ENCODE assay signal across 22 cellular contexts in the genomic region with DNA sequence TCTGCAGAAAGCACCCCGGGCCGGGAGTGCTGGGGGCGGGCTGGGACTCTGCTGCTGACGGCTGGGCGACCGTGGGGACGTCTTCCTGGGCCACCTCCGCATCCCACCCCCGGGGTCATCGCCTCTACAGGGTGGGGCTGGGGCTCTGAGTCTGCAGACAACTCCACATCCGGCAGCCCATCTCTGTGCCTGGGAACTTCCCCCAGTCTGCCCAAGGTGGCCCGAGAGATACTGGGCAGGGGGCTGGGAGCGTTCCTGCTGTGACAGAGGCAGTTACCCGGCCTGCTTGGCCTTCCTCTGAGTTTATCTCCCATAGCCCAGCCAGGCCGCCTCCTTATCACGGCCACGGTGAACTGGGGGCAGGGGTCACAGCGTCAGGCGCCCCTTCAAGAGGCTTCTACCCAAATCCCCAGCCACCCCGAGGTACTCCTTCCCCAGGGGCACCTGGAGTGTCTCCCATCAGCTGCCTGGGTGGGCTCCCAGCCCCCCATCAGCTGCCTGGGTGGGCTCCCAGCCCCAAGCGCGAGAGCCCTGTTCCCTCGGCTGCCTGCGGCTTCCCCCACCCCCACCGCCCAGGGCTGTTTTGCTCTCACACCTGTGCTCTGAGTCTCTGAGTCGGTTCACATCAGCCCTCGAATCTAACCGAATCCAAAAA. TPM values are rescaled to one million over a fixed set of nuclear protein-coding genes. Genes with fewer than 3 reads are reported as not detected.
DNase-seq lines count a peak whose midpoint lies in the region; ATAC-seq and TF ChIP-seq lines count a peak whose summit lies in the region.
"Had no signal": no experiment of that assay in that cellular context is flagged by ENCODE, and none has a peak within 500 bp of the region (broad histone marks: within the 10 kb centered on the region; RNA-seq: fewer than 3 reads in every experiment).

No MANE protein-coding gene starts in this region.

- no peaks in the 10 kb centered on the region for H3K36me3 ChIP-seq in NT2/D1 (ENCODE audit: insufficient read depth, insufficient read length, low read length)
- H3K36me3 ChIP-seq in CD4-positive, alpha-beta memory T cell (ENCODE audit: insufficient read depth, low read length): no peaks in the 10 kb centered on the region
- H3K36me3 ChIP-seq: brain microvascular endothelial cell, lower lobe of right lung, thoracic aorta had no signal

- peaks cover 4% of the 10 kb centered on the region for H3K9me3 Mint-ChIP-seq in activated B cell treated with CpG ODN at 0.5 μM for 24 hours
- peaks cover 0 to 4% (median 2%) of the 10 kb centered on the region in 8 donors for H3K9me3 Mint-ChIP-seq in CD4-positive, alpha-beta memory T cell

- POLR2A ChIA-PET in activated B cell treated with CpG ODN at 0.5 μM for 24 hours (lab: Charles Lee): interaction anchor here (0.7 kb wide), 1 partner anchor 23 kb away, joined by 4 read pairs; no protein-coding TSS in a partner anchor
- POLR2A ChIA-PET in CD4-positive, alpha-beta memory T cell (lab: Charles Lee; ENCODE audit: partially characterized antibody): no interaction called here

- H3K27ac ChIP-seq in CD4-positive, alpha-beta memory T cell (ENCODE audit: low read depth, low read length): no peak overlapping the region
- H3K27ac ChIP-seq: brain microvascular endothelial cell, coronary artery, hepatocyte, lower lobe of right lung, PC-9, thoracic aorta had no signal

- TF ChIP-seq CTCF in activated B cell treated with CpG ODN at 0.5 μM for 24 hours (IDR thresholded peaks at IDR 0.05): no peak

- H3K4me1 ChIP-seq in NT2/D1 (ENCODE audit: insufficient read depth, insufficient read length): peaks cover 29% of the 10 kb centered on the region
- H3K4me1 ChIP-seq in CD4-positive, alpha-beta memory T cell (ENCODE audit: insufficient read depth, low read length): peaks cover 5% of the 10 kb centered on the region
- H3K4me1 ChIP-seq: Caco-2, lower lobe of right lung had no signal

- peak overlapping the region; percentile 53 for H3K4me3 Mint-ChIP-seq in activated B cell treated with CpG ODN at 0.5 μM for 24 hours
- no peak overlapping the region for H3K4me3 Mint-ChIP-seq in CD4-positive, alpha-beta memory T cell
- H3K4me3 Mint-ChIP-seq: stimulated activated effector memory CD8-positive, alpha-beta T cell treated with anti-CD3 and anti-CD28 coated beads, Interleukin-12 subunit alpha, Interleukin-12 subunit beta, amount 100 ng/mL, for 72 hours had no signal

- intact Hi-C loops in activated B cell treated with CpG ODN at 0.5 μM for 24 hours (cut with micrococcal nuclease): no loop called here
- intact Hi-C loops in CD4-positive, alpha-beta memory T cell (cut with micrococcal nuclease): no loop called here

- CTCF ChIA-PET in activated B cell treated with CpG ODN at 0.5 μM for 24 hours (lab: Charles Lee): no interaction called here
- CTCF ChIA-PET in CD4-positive, alpha-beta memory T cell (lab: Charles Lee; ENCODE audit: partially characterized antibody): no interaction called here

- H3K36me3 Mint-ChIP-seq in activated B cell treated with CpG ODN at 0.5 μM for 24 hours (ENCODE audit: low read depth): peaks cover under 1% of the 10 kb centered on the region
- no peaks in the 10 kb centered on the region for H3K36me3 Mint-ChIP-seq in CD4-positive, alpha-beta memory T cell
- H3K36me3 Mint-ChIP-seq: stimulated activated effector memory CD8-positive, alpha-beta T cell treated with anti-CD3 and anti-CD28 coated beads, Interleukin-12 subunit alpha, Interleukin-12 subunit beta, amount 100 ng/mL, for 72 hours had no signal

- no peaks in the 10 kb centered on the region for H3K27me3 Mint-ChIP-seq in activated B cell treated with CpG ODN at 0.5 μM for 24 hours
- peaks cover 2 to 4% of the 10 kb centered on the region in 2 donors for H3K27me3 Mint-ChIP-seq in CD4-positive, alpha-beta memory T cell

- H3K4me3 ChIP-seq in NT2/D1 (ENCODE audit: insufficient read length, low read depth): no peak overlapping the region
- no peak overlapping the region for H3K4me3 ChIP-seq in CD4-positive, alpha-beta memory T cell (ENCODE audit: low read length in 2 of 2)
- H3K4me3 ChIP-seq: coronary artery, hepatocyte, lower lobe of right lung, PC-9, thoracic aorta had no signal

- ATAC-seq in activated B cell treated with CpG ODN at 0.5 μM for 24 hours (ENCODE audit: low read depth): peak; percentile 58
- no peak for ATAC-seq in HG03565 (IDR thresholded peaks at IDR 0.05; ENCODE audit: unreplicated experiment)
- ATAC-seq: stimulated activated effector memory CD8-positive, alpha-beta T cell treated with anti-CD3 and anti-CD28 coated beads, Interleukin-12 subunit alpha, Interleukin-12 subunit beta, amount 100 ng/mL, for 72 hours had no signal

- DNase-seq in ELF-1 (ENCODE audit: low read depth, low spot score) (peak; percentile 49), NT2/D1 (ENCODE audit: low read depth, low spot score) (no peak), activated B cell treated with CpG ODN at 0.5 μM for 24 hours (no peak), retina (peak; percentile 64), NCI-H146 (lab: John Stamatoyannopoulos, UW) (no peak)
- DNase-seq in CD4-positive, alpha-beta memory T cell: no peak
- DNase-seq: activated CD4-positive, alpha-beta T cell treated with anti-CD3 and anti-CD28 coated beads for 4 hours; brain microvascular endothelial cell; Caco-2; HCEC 1CT; lower lobe of right lung; NCI-H1105; PC-9; SK-N-SH; T-helper 9 cell had no signal

- H3K4me1 Mint-ChIP-seq in activated B cell treated with CpG ODN at 0.5 μM for 24 hours: peaks cover 27% of the 10 kb centered on the region
- no peaks in the 10 kb centered on the region for H3K4me1 Mint-ChIP-seq in CD4-positive, alpha-beta memory T cell

- peak overlapping the region; percentile 61 for H3K9ac ChIP-seq in NT2/D1 (ENCODE audit: insufficient read length, low read depth)
- H3K9ac ChIP-seq: SK-N-SH had no signal

- H3K27me3 ChIP-seq in NT2/D1 (ENCODE audit: insufficient read depth, insufficient read length): no peaks in the 10 kb centered on the region
- H3K27me3 ChIP-seq in CD4-positive, alpha-beta memory T cell (ENCODE audit: insufficient read depth, low read length): no peaks in the 10 kb centered on the region
- H3K27me3 ChIP-seq: hepatocyte had no signal

- peaks cover 8% of the 10 kb centered on the region for H3K9me3 ChIP-seq in NT2/D1 (ENCODE audit: insufficient read depth, low read length)
- peaks cover 0 to under 1% of the 10 kb centered on the region in 2 donors for H3K9me3 ChIP-seq in CD4-positive, alpha-beta memory T cell (ENCODE audit: control insufficient read depth in 1 of 2, low read length in 2 of 2)
- H3K9me3 ChIP-seq: SK-N-SH had no signal

- H3K27ac Mint-ChIP-seq in activated B cell treated with CpG ODN at 0.5 μM for 24 hours: no peak overlapping the region
- H3K27ac Mint-ChIP-seq in CD4-positive, alpha-beta memory T cell: no peak overlapping the region
- H3K27ac Mint-ChIP-seq: activated T-helper 2 cell treated with anti-CD3 and anti-CD28 coated beads, Interferon-gamma antibody, Interleukin-2, Interleukin-4, amounts not matched to agents 10 μg/mL and 5 μg/mL and 100 μg/mL, durations not matched to agents 14 hours and 24 hours and 36 hours; stimulated activated effector memory CD8-positive, alpha-beta T cell treated with anti-CD3 and anti-CD28 coated beads, Interleukin-12 subunit alpha, Interleukin-12 subunit beta, amount 100 ng/mL, for 72 hours had no signal

RNA-seq across cellular contexts. Expression of a gene that starts 15.5 kb away (rescaled TPM):
- 50.8 and 63.3 TPM in 2 replicates for total RNA-seq in activated B cell treated with CpG ODN at 0.5 μM for 24 hours
- under 1 TPM in 1 of 2 experiments, not detected in 1; 0.11 TPM for total RNA-seq in CD4-positive, alpha-beta memory T cell
- under 1 TPM in 1 of 2 donors, not detected in 1; 0.14 TPM for polyA plus RNA-seq in CD4-positive, alpha-beta memory T cell
- total RNA-seq: osteocyte had no signal
- polyA plus RNA-seq: SK-N-SH had no signal

Comparison
In these comparisons a context has a peak if more than half of its experiments do, and no peak if none do; other contexts are left out.
1. DNase-seq: peak in ELF-1 (single experiment) and retina (single experiment); none in NT2/D1 (single experiment), activated B cell treated with CpG ODN at 0.5 μM for 24 hours (single experiment), CD4-positive, alpha-beta memory T cell (0 of 5) and NCI-H146 (single experiment).
2. RNA of a gene that starts 15.5 kb away (total RNA-seq): 50.8 to 63.3 TPM in activated B cell treated with CpG ODN at 0.5 μM for 24 hours; 0.11 TPM in CD4-positive, alpha-beta memory T cell; every median in the first group is over 10 times any median in the second.